Comparison of ENCODE assay signal across 8 cellular contexts in genomic region chr9:121498487-121499176, GRCh38. TPM values are rescaled to one million over a fixed set of nuclear protein-coding genes. Genes with fewer than 3 reads are reported as not detected.
DNase-seq lines count a peak whose midpoint lies in the region; ATAC-seq and TF ChIP-seq lines count a peak whose summit lies in the region.

No MANE protein-coding gene starts in this region.

- H3K4me1 ChIP-seq in transverse colon, result peaks cover 13 to 25% (median 20%) of the 10 kb centered on the region in 4 donors

- H3K4me3 ChIP-seq in coronary artery (peak overlapping the region; percentile 83), transverse colon (peak overlapping the region in 3 of 4 donors; percentile 29 to 59 (median 48))

- no peak for TF ChIP-seq POLR2A in transverse colon (IDR thresholded peaks at IDR 0.05)

- in situ Hi-C loops in transverse colon (cut with MboI; ENCODE audit: low pct_ligation_motif_present in 1 of 4, low pct_unique_long_range_greater_than_20kb in 1 of 4, low sequenced_read_pairs in 3 of 4), result no loop called here

- DNase-seq in Right ventricle myocardium inferior (ENCODE audit: missing footprints), result peak; percentile 78
- no peak for DNase-seq in cardiac septum (ENCODE audit: low spot score)
- peak; percentile 3 for DNase-seq in NCI-H526 treated with DMSO at 0.1 percent for 48 hours (lab: John Stamatoyannopoulos, UW)
- DNase-seq in coronary artery (ENCODE audit: low spot score), result no peak
- peak; percentile 35 for DNase-seq in medulla oblongata (ENCODE audit: extremely low spot score)
- DNase-seq in transverse colon, result no peak
- DNase-seq in effector CD8-positive, alpha-beta T cell (lab: John Stamatoyannopoulos, UW), result no peak

- TF ChIP-seq CTCF in coronary artery (IDR thresholded peaks at IDR 0.05) (peak; percentile 6), transverse colon (IDR thresholded peaks at IDR 0.05) (no peak)

- H3K9me3 ChIP-seq in transverse colon, result no peaks in the 10 kb centered on the region

- TF ChIP-seq EP300 in transverse colon (IDR thresholded peaks at IDR 0.05; ENCODE audit: low read depth), result no peak

- ATAC-seq in Right ventricle myocardium inferior (peak; percentile 28), GM18511 (IDR thresholded peaks at IDR 0.05; ENCODE audit: unreplicated experiment) (no peak)

- peaks cover 49% of the 10 kb centered on the region for H3K27me3 ChIP-seq in transverse colon

- intact Hi-C loops in Right ventricle myocardium inferior (cut with DNase I), result loop anchor here (1.0 to 2.0 kb wide), 2 partner anchors 35 to 40 kb away; no protein-coding TSS in a partner anchor
- intact Hi-C loops in cardiac septum (cut with DNase I), result loop anchor here (2.0 to 10.0 kb wide), 2 partner anchors 36 to 54 kb away; no protein-coding TSS in a partner anchor
- intact Hi-C loops in transverse colon (cut with DNase I; ENCODE audit: low total_unique reads), result no loop called here

- WGBS in transverse colon (ENCODE audit: low coverage in 1 of 2), 2 donors, result 0 to 1% methylated on average over 2 to 29 of the region's 29 CpGs

- peak overlapping the region; percentile 91 to 95 for H3K27ac ChIP-seq in coronary artery
- H3K27ac ChIP-seq in transverse colon, result peak overlapping the region; percentile 44 to 68 (median 61)

- no peaks in the 10 kb centered on the region for H3K36me3 ChIP-seq in transverse colon

RNA-seq across cellular contexts. Expression of gene GGTA1, which starts 1.0 kb away (rescaled TPM):
- total RNA-seq in Right ventricle myocardium inferior (27.9 TPM), cardiac septum (8.8 TPM), transverse colon (10 to 100 TPM in 1 of 4 donors, 1 to 10 TPM in 2, not detected in 1; 1.9 to 37.8 (median 3.5) TPM)

Comparison
In these comparisons a context has a peak if more than half of its experiments do, and no peak if none do; other contexts are left out.
1. DNase-seq: peak in Right ventricle myocardium inferior (single experiment), NCI-H526 treated with DMSO at 0.1 percent for 48 hours (single experiment) and medulla oblongata (single experiment); none in cardiac septum (single experiment), coronary artery (single experiment), transverse colon (single experiment) and effector CD8-positive, alpha-beta T cell (single experiment).